In the genomic region with DNA sequence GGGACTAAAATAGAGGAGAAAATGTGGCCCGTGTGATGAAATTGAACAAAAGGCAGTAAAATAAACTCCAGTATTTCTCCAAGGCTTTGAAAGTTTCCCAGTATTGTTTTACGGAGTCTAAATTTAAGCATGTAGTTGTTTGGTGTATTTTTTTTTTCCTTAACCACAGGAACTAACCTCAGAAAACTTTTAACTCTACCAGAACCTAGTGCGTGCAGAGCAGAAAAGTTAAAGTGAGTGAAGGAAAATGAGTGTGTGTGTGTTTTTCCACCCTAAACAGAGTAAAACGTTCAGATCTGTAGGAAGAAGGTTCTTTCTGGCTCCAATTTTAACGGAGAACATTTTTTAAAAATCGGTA, we compare ENCODE assay signal across 7 cellular contexts. TPM values are rescaled to one million over a fixed set of nuclear protein-coding genes. Genes with fewer than 3 reads are reported as not detected.
DNase-seq lines count a peak whose midpoint lies in the region; ATAC-seq lines count a peak whose summit lies in the region.

No MANE protein-coding gene starts in this region.

- H3K27ac ChIP-seq in HUES6 (ENCODE audit: low read depth, low read length): no peak overlapping the region

- peak overlapping the region; percentile 66 for H3K4me3 Mint-ChIP-seq in activated T-helper 2 cell treated with anti-CD3 and anti-CD28 coated beads, Interferon-gamma antibody, Interleukin-2, Interleukin-4, amounts not matched to agents 10 μg/mL and 5 μg/mL and 100 μg/mL, durations not matched to agents 14 hours and 24 hours and 36 hours (ENCODE audit: low read depth)
- peak overlapping the region; percentile 64 to 66 for H3K4me3 Mint-ChIP-seq in stimulated activated naive CD8-positive, alpha-beta T cell treated with anti-CD3 and anti-CD28 coated beads, Interleukin-15, amount 100 ng/mL, for 72 hours

- no peaks in the 10 kb centered on the region for H3K36me3 Mint-ChIP-seq in activated T-helper 2 cell treated with anti-CD3 and anti-CD28 coated beads, Interferon-gamma antibody, Interleukin-2, Interleukin-4, amounts not matched to agents 10 μg/mL and 5 μg/mL and 100 μg/mL, durations not matched to agents 14 hours and 24 hours and 36 hours (ENCODE audit: low read depth)

- H3K36me3 ChIP-seq in HUES6 (ENCODE audit: control insufficient read depth, insufficient read depth, low read length): no peaks in the 10 kb centered on the region

- no peaks in the 10 kb centered on the region for H3K9me3 Mint-ChIP-seq in activated T-helper 2 cell treated with anti-CD3 and anti-CD28 coated beads, Interferon-gamma antibody, Interleukin-2, Interleukin-4, amounts not matched to agents 10 μg/mL and 5 μg/mL and 100 μg/mL, durations not matched to agents 14 hours and 24 hours and 36 hours
- no peaks in the 10 kb centered on the region for H3K9me3 Mint-ChIP-seq in stimulated activated naive CD8-positive, alpha-beta T cell treated with anti-CD3 and anti-CD28 coated beads, Interleukin-15, amount 100 ng/mL, for 72 hours

- H3K27me3 ChIP-seq in HUES6 (ENCODE audit: control insufficient read depth, insufficient read depth, low read length): peaks cover 17% of the 10 kb centered on the region

- H3K4me1 ChIP-seq in HUES6 (ENCODE audit: control insufficient read depth, insufficient read depth, low read length): peaks cover 12% of the 10 kb centered on the region

- H3K27me3 Mint-ChIP-seq in activated T-helper 2 cell treated with anti-CD3 and anti-CD28 coated beads, Interferon-gamma antibody, Interleukin-2, Interleukin-4, amounts not matched to agents 10 μg/mL and 5 μg/mL and 100 μg/mL, durations not matched to agents 14 hours and 24 hours and 36 hours (ENCODE audit: low read depth): peaks cover 51% of the 10 kb centered on the region
- peaks cover 86% of the 10 kb centered on the region for H3K27me3 Mint-ChIP-seq in stimulated activated naive CD8-positive, alpha-beta T cell treated with anti-CD3 and anti-CD28 coated beads, Interleukin-15, amount 100 ng/mL, for 72 hours

- no peak overlapping the region for H3K27ac Mint-ChIP-seq in activated T-helper 2 cell treated with anti-CD3 and anti-CD28 coated beads, Interferon-gamma antibody, Interleukin-2, Interleukin-4, amounts not matched to agents 10 μg/mL and 5 μg/mL and 100 μg/mL, durations not matched to agents 14 hours and 24 hours and 36 hours
- no peak overlapping the region for H3K27ac Mint-ChIP-seq in stimulated activated naive CD8-positive, alpha-beta T cell treated with anti-CD3 and anti-CD28 coated beads, Interleukin-15, amount 100 ng/mL, for 72 hours

- DNase-seq in activated T-helper 2 cell treated with anti-CD3 and anti-CD28 coated beads, Interferon-gamma antibody, Interleukin-2, Interleukin-4, amounts not matched to agents 10 μg/mL and 5 μg/mL and 100 μg/mL, durations not matched to agents 14 hours and 24 hours and 36 hours (ENCODE audit: low spot score): no peak
- DNase-seq in stimulated activated naive CD8-positive, alpha-beta T cell treated with anti-CD3 and anti-CD28 coated beads, Interleukin-15, amount 100 ng/mL, for 72 hours: no peak
- no peak for DNase-seq in effector CD8-positive, alpha-beta T cell (lab: John Stamatoyannopoulos, UW)
- DNase-seq in NCI-H2107 (lab: John Stamatoyannopoulos, UW): no peak

- intact Hi-C loops in activated T-helper 2 cell treated with anti-CD3 and anti-CD28 coated beads, Interferon-gamma antibody, Interleukin-2, Interleukin-4, amounts not matched to agents 10 μg/mL and 5 μg/mL and 100 μg/mL, durations not matched to agents 14 hours and 24 hours and 36 hours (cut with micrococcal nuclease): loop anchor here (5.0 kb wide), 1 partner anchor 38 kb away; no protein-coding TSS in a partner anchor

- H3K4me3 ChIP-seq in HUES6 (ENCODE audit: low read depth, low read length): peak overlapping the region; percentile 82
- H3K4me3 ChIP-seq in iPS-18c (ENCODE audit: insufficient read depth, low read depth, low read length): peak overlapping the region; percentile 76

- peaks cover 5% of the 10 kb centered on the region for H3K4me1 Mint-ChIP-seq in activated T-helper 2 cell treated with anti-CD3 and anti-CD28 coated beads, Interferon-gamma antibody, Interleukin-2, Interleukin-4, amounts not matched to agents 10 μg/mL and 5 μg/mL and 100 μg/mL, durations not matched to agents 14 hours and 24 hours and 36 hours (ENCODE audit: low read depth)
- H3K4me1 Mint-ChIP-seq in stimulated activated naive CD8-positive, alpha-beta T cell treated with anti-CD3 and anti-CD28 coated beads, Interleukin-15, amount 100 ng/mL, for 72 hours: peaks cover 11% of the 10 kb centered on the region

- H3K9me3 ChIP-seq in HUES6 (ENCODE audit: control insufficient read depth, insufficient read depth, low read depth, low read length) (no peaks in the 10 kb centered on the region), iPS-18c (ENCODE audit: control insufficient read depth, insufficient read depth, low read length) (no peaks in the 10 kb centered on the region)

- ATAC-seq in stimulated activated naive CD8-positive, alpha-beta T cell treated with anti-CD3 and anti-CD28 coated beads, Interleukin-15, amount 100 ng/mL, for 72 hours: no peak
- ATAC-seq in GM19463 (IDR thresholded peaks at IDR 0.05; ENCODE audit: unreplicated experiment): no peak

- H3K9ac ChIP-seq in HUES6 (ENCODE audit: low read length): peak overlapping the region; percentile 69

RNA-seq across cellular contexts. Expression of a gene that starts 0.8 kb away (rescaled TPM):
- 0.37 and 0.39 TPM in 2 replicates for total RNA-seq in activated T-helper 2 cell treated with anti-CD3 and anti-CD28 coated beads, Interferon-gamma antibody, Interleukin-2, Interleukin-4, amounts not matched to agents 10 μg/mL and 5 μg/mL and 100 μg/mL, durations not matched to agents 14 hours and 24 hours and 36 hours
